Comparison of ENCODE assay signal across 27 cellular contexts in genomic region chr2:154477319-154477718, GRCh38.
"Had no signal": no experiment of that assay in that cellular context is flagged by ENCODE, and none has a peak within 500 bp of the region (broad histone marks: within the 10 kb centered on the region; RNA-seq: fewer than 3 reads in every experiment).

No MANE protein-coding gene starts in this region.

- H3K4me1 ChIP-seq: stomach, suprapubic skin, testis, thyroid gland, tibial artery, transverse colon, upper lobe of left lung, upper lobe of right lung, uterus, vagina had no signal

- H3K27ac ChIP-seq: stomach, suprapubic skin, testis, thoracic aorta, thyroid gland, tibial artery, tibial nerve, transverse colon, upper lobe of left lung, upper lobe of right lung, uterus, vagina had no signal

- DNase-seq: stimulated activated CD4-positive, alpha-beta T cell treated with anti-CD3 and anti-CD28 coated beads, Interleukin-2, amount 100 ng/mL, for 48 hours; stimulated activated CD4-positive, alpha-beta T cell treated with anti-CD3 and anti-CD28 coated beads, Interleukin-4, amount 100 ng/mL, for 1 hour; stimulated activated CD4-positive, alpha-beta T cell treated with anti-CD3 and anti-CD28 coated beads, Interleukin-4, amount 100 ng/mL, for 24 hours; stimulated activated CD4-positive, alpha-beta T cell treated with anti-CD3 and anti-CD28 coated beads, Interleukin-4, amount 100 ng/mL, for 4 hours; stimulated activated CD8-positive, alpha-beta memory T cell treated with anti-CD3 and anti-CD28 coated beads, Interleukin-4, amount 100 ng/mL, for 48 hours; stimulated activated naive B cell treated with anti-CD40 and anti-IgM and Interleukin-4, amounts not matched to agents 10 μg/mL and 1 μg/mL and 100 μg/mL, for 72 hours; stimulated activated naive CD4-positive, alpha-beta T cell; stimulated activated naive CD4-positive, alpha-beta T cell treated with Interleukin-2 at 50 U/mL for 16 hours; stimulated activated naive CD8-positive, alpha-beta T cell treated with anti-CD3 and anti-CD28 coated beads, Interleukin-15, amount 100 ng/mL, for 72 hours; stimulated activated naive CD8-positive, alpha-beta T cell treated with anti-CD3 and anti-CD28 coated beads, Interleukin-15, Interleukin-2, amounts not matched to agents 100 U/mL and 50 U/mL, for 24 hours; stomach; substantia nigra; testis; thyroid gland; tibial artery; transverse colon; trophoblast cell; upper lobe of left lung; upper lobe of right lung; uterus had no signal

- H3K4me3 ChIP-seq: stomach, suprapubic skin, testis, thoracic aorta, thyroid gland, tibial artery, tibial nerve, transverse colon, upper lobe of left lung, upper lobe of right lung, uterus, vagina had no signal

- H3K36me3 ChIP-seq: stomach, suprapubic skin, thoracic aorta, thyroid gland, tibial artery, tibial nerve, transverse colon, upper lobe of left lung, upper lobe of right lung, uterus, vagina had no signal

- H3K27me3 ChIP-seq: stomach, suprapubic skin, testis, thyroid gland, tibial artery, tibial nerve, transverse colon, upper lobe of left lung, upper lobe of right lung, uterus, vagina had no signal

- H3K9me3 ChIP-seq: stomach, suprapubic skin, testis, thoracic aorta, thyroid gland, tibial artery, tibial nerve, transverse colon, upper lobe of left lung, upper lobe of right lung, uterus, vagina had no signal

- ATAC-seq: stimulated activated effector memory CD8-positive, alpha-beta T cell treated with anti-CD3 and anti-CD28 coated beads, Interleukin-12 subunit alpha, Interleukin-12 subunit beta, amount 100 ng/mL, for 72 hours; stimulated activated memory B cell treated with anti-CD40 and anti-IgM and Interleukin-4, amounts not matched to agents 10 μg/mL and 1 μg/mL and 100 μg/mL, for 72 hours; stimulated activated naive B cell treated with anti-CD40 and anti-IgM and Interleukin-4, amounts not matched to agents 10 μg/mL and 1 μg/mL and 100 μg/mL, for 72 hours; stimulated activated naive CD8-positive, alpha-beta T cell treated with anti-CD3 and anti-CD28 coated beads, Interleukin-15, amount 100 ng/mL, for 72 hours; stimulated activated naive CD8-positive, alpha-beta T cell treated with anti-CD3 and anti-CD28 coated beads, Interleukin-15, Interleukin-2, amounts not matched to agents 100 U/mL and 50 U/mL, for 24 hours; upper lobe of right lung had no signal

- FAIRE-seq: urothelium cell line had no signal
